Comparison of ENCODE assay signal across 1 cellular context in genomic region chr11:126332221-126332711, GRCh38.
TF ChIP-seq lines count a peak whose summit lies in the region.

No MANE protein-coding gene starts in this region.

TF ChIP-seq in WTC11, 78 proteins besides CTCF, POLR2A, EP300 and RAD21 (continued from another document):
- TF ChIP-seq ARID4B (CRISPR knock-in tag; IDR thresholded peaks at IDR 0.05; ENCODE audit: borderline replicate concordance) (no peak), ZNF425 (CRISPR knock-in tag; conservative IDR thresholded peaks at IDR 0.05) (no peak), E2F5 (CRISPR knock-in tag; IDR thresholded peaks at IDR 0.05) (no peak), ESRRA (CRISPR knock-in tag; IDR thresholded peaks at IDR 0.05; ENCODE audit: borderline replicate concordance) (no peak), ATF1 (CRISPR knock-in tag; IDR thresholded peaks at IDR 0.05) (no peak), ERG (CRISPR knock-in tag; IDR thresholded peaks at IDR 0.05) (no peak)
